15 cellular contexts compared by ENCODE assay signal in genomic region chr6:78502386-78502887, GRCh38.
DNase-seq lines count a peak whose midpoint lies in the region; FAIRE-seq and TF ChIP-seq lines count a peak whose summit lies in the region.
"Had no signal": no experiment of that assay in that cellular context is flagged by ENCODE, and none has a peak within 500 bp of the region (broad histone marks: within the 10 kb centered on the region; RNA-seq: fewer than 3 reads in every experiment).

No MANE protein-coding gene starts in this region.

- H3K79me2 ChIP-seq in H1 (ENCODE audit: control insufficient read depth in 1 of 2, insufficient read depth in 2 of 2, low read length in 2 of 2) (no peaks in the 10 kb centered on the region), neural progenitor cell (ENCODE audit: low read depth) (no peaks in the 10 kb centered on the region)

- H3K4me1 ChIP-seq in H1 (replicated peaks in 1 of 4; ENCODE audit: control insufficient read depth in 3 of 4, insufficient read depth in 4 of 4, low read length in 3 of 4) (peaks cover 0 to 2% (median 0%) of the 10 kb centered on the region in 4 experiments; a peak in 1 of 7 replicates), neural progenitor cell (no peaks in the 10 kb centered on the region)
- H3K4me1 ChIP-seq: Caco-2 had no signal

- H3K23ac ChIP-seq in H1 (ENCODE audit: insufficient read length): no peak overlapping the region

- H4K91ac ChIP-seq in H1 (replicated peaks; ENCODE audit: insufficient read length, low read length): no peak overlapping the region

- H3K4me2 ChIP-seq in H1 (ENCODE audit: insufficient read depth in 1 of 2, low read depth in 2 of 2, low read length in 2 of 2): no peak overlapping the region
- H3K4me2 ChIP-seq in neural progenitor cell: no peak overlapping the region

- H3K9me3 ChIP-seq in H1 (ENCODE audit: insufficient read depth in 2 of 2, low read depth in 1 of 2, low read length in 1 of 2) (peaks cover 2 to 6% of the 10 kb centered on the region in 2 experiments; a peak in 1 of 4 replicates), neural progenitor cell (ENCODE audit: low read depth) (no peaks in the 10 kb centered on the region)
- H3K9me3 ChIP-seq: Caco-2 had no signal

- POLR2A ChIA-PET in H1 (lab: Charles Lee; ENCODE audit: partially characterized antibody): no interaction called here

- no peak overlapping the region for H3K27ac Mint-ChIP-seq in neural progenitor cell
- H3K27ac Mint-ChIP-seq: CD14-positive monocyte; CD8-positive, alpha-beta T cell had no signal

- no peaks in the 10 kb centered on the region for H4K20me1 ChIP-seq in H1 (replicated peaks in 1 of 2; ENCODE audit: control insufficient read depth in 1 of 2, insufficient read depth in 2 of 2, low read length in 2 of 2)
- no peaks in the 10 kb centered on the region for H4K20me1 ChIP-seq in neural progenitor cell (ENCODE audit: low read depth)

- peaks cover 8% of the 10 kb centered on the region for H3K4me1 Mint-ChIP-seq in neural progenitor cell
- H3K4me1 Mint-ChIP-seq: CD14-positive monocyte had no signal

- no peaks in the 10 kb centered on the region for H3K36me3 ChIP-seq in H1 (ENCODE audit: control insufficient read depth in 2 of 4, insufficient read depth in 4 of 4, low read length in 3 of 4)
- no peaks in the 10 kb centered on the region for H3K36me3 ChIP-seq in neural progenitor cell

- H3K9me3 Mint-ChIP-seq in neural progenitor cell: peaks cover 8% of the 10 kb centered on the region

- H2BK12ac ChIP-seq in H1 (ENCODE audit: low read depth, low read length): no peak overlapping the region

- no peak overlapping the region for H2AFZ ChIP-seq in H1 (ENCODE audit: low read length)
- no peak overlapping the region for H2AFZ ChIP-seq in neural progenitor cell (replicated peaks)

- CTCF ChIA-PET in H1 (lab: Charles Lee; ENCODE audit: partially characterized antibody): interaction anchor here (0.6 to 2.6 kb wide), 3 partner anchors 11 to 602 kb away, joined by 3 to 11 read pairs (median 3); no protein-coding TSS in a partner anchor

- H3K27ac ChIP-seq in H1 (ENCODE audit: low read depth, low read length) (no peak overlapping the region), neural progenitor cell (no peak overlapping the region)
- H3K27ac ChIP-seq: 22Rv1 had no signal

- H3K4me3 ChIP-seq in H1 (ENCODE audit: extremely low read depth in 1 of 4, insufficient read depth in 2 of 4, low read depth in 3 of 4, low read length in 4 of 4): no peak overlapping the region
- no peak overlapping the region for H3K4me3 ChIP-seq in neural progenitor cell

- no peak overlapping the region for H3K4me3 Mint-ChIP-seq in neural progenitor cell
- H3K4me3 Mint-ChIP-seq: CD14-positive monocyte; CD8-positive, alpha-beta T cell had no signal

- H3K27me3 ChIP-seq in H1 (replicated peaks in 1 of 4; ENCODE audit: control insufficient read depth in 3 of 4, extremely low read depth in 1 of 4, insufficient read depth in 3 of 4, low read length in 3 of 4) (no peaks in the 10 kb centered on the region), neural progenitor cell (no peaks in the 10 kb centered on the region)

- DNase-seq in activated gamma-delta T cell (lab: John Stamatoyannopoulos, UW) (peak; percentile 1), activated gamma-delta T cell treated with Interleukin-2 at 50 U/mL for 16 hours (no peak), H1 (ENCODE audit: low read depth in 1 of 2, low spot score in 2 of 2) (no peak), neural progenitor cell (ENCODE audit: low spot score) (peak; percentile 27), NCI-H1417 treated with DMSO at 0.1 percent for 48 hours (lab: John Stamatoyannopoulos, UW) (no peak), NCI-H1436 treated with DMSO at 0.1 percent for 48 hours (lab: John Stamatoyannopoulos, UW) (no peak)
- no peak for DNase-seq in activated CD4-positive, alpha-beta T cell treated with anti-CD3 and anti-CD28 coated beads, Interleukin-2, amount 50 U/mL, for 1 hour
- DNase-seq: Caco-2; CD8-positive, alpha-beta T cell; DND-41; GF-D8; H7; IMR-90 had no signal

- H3K4ac ChIP-seq in H1 (replicated peaks; ENCODE audit: insufficient read length, low read depth, low read length): no peak overlapping the region

- no peak for TF ChIP-seq RAD21 in H1 (IDR thresholded peaks at IDR 0.05 in 1 of 2, conservative IDR thresholded peaks at IDR 0.05 in 1 of 2; ENCODE audit: low read depth in 2 of 2, low read length in 2 of 2)

- WGBS in H1 (ENCODE audit: extremely low coverage in 1 of 2, insufficient coverage in 1 of 2, insufficient read length in 1 of 2, insufficient replicate concordance in 2 of 2, low coverage in 1 of 2, low lambda C conversion rate in 2 of 2, missing lambda C conversion rate in 1 of 2), 2 experiments: 90% methylated on average over 2 of the region's 2 CpGs; no CpG with 5 or more reads in 1 of the 2 experiments

- TF ChIP-seq CTCF in H1 (IDR thresholded peaks at IDR 0.05; ENCODE audit: control extremely low read depth in 1 of 3, insufficient read depth in 1 of 3, low read depth in 1 of 3, low read length in 3 of 3): no peak
- no peak for TF ChIP-seq CTCF in neural progenitor cell (IDR thresholded peaks at IDR 0.05)

- no peak overlapping the region for H2AK5ac ChIP-seq in H1 (ENCODE audit: low read depth, low read length)

- H3K14ac ChIP-seq in H1 (ENCODE audit: insufficient read length): no peak overlapping the region

- H3K23me2 ChIP-seq in H1 (ENCODE audit: low read depth, low read length): no peaks in the 10 kb centered on the region

- H3K36me3 Mint-ChIP-seq in neural progenitor cell: no peaks in the 10 kb centered on the region
- H3K36me3 Mint-ChIP-seq: CD14-positive monocyte; CD8-positive, alpha-beta T cell had no signal

- no peak for FAIRE-seq in H1 (lab: Jason Lieb, UNC)

- no peaks in the 10 kb centered on the region for H3F3A ChIP-seq in neural progenitor cell (ENCODE audit: low read depth)

- H2BK120ac ChIP-seq in H1 (replicated peaks; ENCODE audit: low read depth, low read length): no peak overlapping the region

- no peak overlapping the region for H2BK5ac ChIP-seq in H1 (ENCODE audit: low read depth, low read length)

- no peak overlapping the region for H4K5ac ChIP-seq in H1 (ENCODE audit: insufficient read length, low read depth, low read length)

- no peak overlapping the region for H3K56ac ChIP-seq in H1 (replicated peaks; ENCODE audit: insufficient read length, low read depth, low read length)

- no peaks in the 10 kb centered on the region for H3K79me1 ChIP-seq in H1 (ENCODE audit: low read depth, low read length)

- no peaks in the 10 kb centered on the region for H3K27me3 Mint-ChIP-seq in neural progenitor cell (ENCODE audit: insufficient read depth, low read depth)

- no peak for TF ChIP-seq EP300 in H1 (IDR thresholded peaks at IDR 0.05; ENCODE audit: borderline replicate concordance in 1 of 2, low read depth in 2 of 2, low read length in 2 of 2)

- no peak overlapping the region for H2BK15ac ChIP-seq in H1 (ENCODE audit: low read length)

- no peak overlapping the region for H2BK20ac ChIP-seq in H1 (ENCODE audit: low read length)

- TF ChIP-seq POLR2A in H1 (IDR thresholded peaks at IDR 0.05; ENCODE audit: control extremely low read depth in 1 of 2, low read depth in 2 of 2, low read length in 2 of 2): no peak

- H3K9ac ChIP-seq in H1 (replicated peaks in 1 of 4; ENCODE audit: extremely low read depth in 1 of 4, low read depth in 3 of 4, low read length in 3 of 4) (no peak overlapping the region), neural progenitor cell (no peak overlapping the region)

- H3K18ac ChIP-seq in H1 (ENCODE audit: extremely low read depth, low read length): no peak overlapping the region

- H4K8ac ChIP-seq in H1 (ENCODE audit: extremely low read depth, insufficient read depth, low read length): no peak overlapping the region

TF ChIP-seq in H1, 55 proteins besides CTCF, POLR2A, EP300 and RAD21:
- no peak for TF ChIP-seq GABPA (IDR thresholded peaks at IDR 0.05; ENCODE audit: borderline replicate concordance, insufficient read depth, low read length)
- TF ChIP-seq TCF12 (IDR thresholded peaks at IDR 0.05; ENCODE audit: low read depth, low read length): 0 out of 2 replicates have a peak, but pooled peaks have one; percentile 22
- no peak for TF ChIP-seq NRF1 (IDR thresholded peaks at IDR 0.05; ENCODE audit: low read depth, low read length)
- TF ChIP-seq JUND (IDR thresholded peaks at IDR 0.05; ENCODE audit: low read length): no peak
- no peak for TF ChIP-seq ASH2L (IDR thresholded peaks at IDR 0.05; ENCODE audit: low read length)

Comparison
In these comparisons a context has a peak if more than half of its experiments do, and no peak if none do; other contexts are left out.
1. DNase-seq: peak in activated gamma-delta T cell (single experiment) and neural progenitor cell (single experiment); none in activated gamma-delta T cell treated with Interleukin-2 at 50 U/mL for 16 hours (single experiment), H1 (0 of 2), activated CD4-positive, alpha-beta T cell treated with anti-CD3 and anti-CD28 coated beads, Interleukin-2, amount 50 U/mL, for 1 hour (single experiment), NCI-H1417 treated with DMSO at 0.1 percent for 48 hours (single experiment) and NCI-H1436 treated with DMSO at 0.1 percent for 48 hours (single experiment).